ENCODE assay signal across 21 cellular contexts in the genomic region with DNA sequence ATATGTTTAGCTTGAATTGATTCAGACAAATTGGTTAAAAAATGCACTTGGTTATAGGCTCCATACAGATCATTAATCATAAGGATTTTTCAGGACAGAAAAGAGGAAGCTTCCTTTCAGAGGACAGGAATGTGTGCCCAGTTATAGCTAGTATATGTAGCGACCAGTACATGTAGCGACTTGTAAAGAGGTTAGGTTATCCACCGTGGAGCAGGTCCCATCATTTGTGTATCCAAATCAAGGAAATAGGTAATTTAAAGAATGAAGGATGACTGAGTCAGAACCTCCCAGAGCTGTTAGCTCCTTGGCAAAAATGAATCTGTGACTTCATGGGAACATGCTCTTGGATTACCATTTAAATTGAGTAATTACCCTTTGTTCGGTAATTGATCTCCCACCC.
"Had no signal": no experiment of that assay in that cellular context is flagged by ENCODE, and none has a peak within 500 bp of the region (broad histone marks: within the 10 kb centered on the region; RNA-seq: fewer than 3 reads in every experiment).

No MANE protein-coding gene starts in this region.

- H3K27ac ChIP-seq: adrenal gland had no signal

- ATAC-seq: activated T-cell treated with anti-CD3 and anti-CD28 coated beads, Interleukin-2, amount 50 U/mL, for 72 hours; PC-3; T-helper 17 cell had no signal

- DNase-seq: activated CD4-positive, alpha-beta memory T cell treated with anti-CD3 and anti-CD28 coated beads for 36 hours; activated CD4-positive, alpha-beta T cell treated with anti-CD3 and anti-CD28 coated beads, Interleukin-2, amount 10 ng/mL, durations not matched to agents 7 days and 5 days; activated CD4-positive, CD25-positive, alpha-beta regulatory T cell; activated naive CD4-positive, alpha-beta T cell treated with anti-CD3 and anti-CD28 coated beads, Interleukin-2, amount 50 U/mL, for 16 hours; activated naive CD8-positive, alpha-beta T cell treated with anti-CD3 and anti-CD28 coated beads, Interleukin-2, amount 10 ng/mL, durations not matched to agents 7 days and 5 days; activated T-cell treated with anti-CD3 and anti-CD28 coated beads for 4 hours; activated T-cell treated with anti-CD3 and anti-CD28 coated beads, Interleukin-2, amount 50 U/mL, for 72 hours; adrenal gland; anterior cingulate cortex; KG1; NCI-H1092; NCI-H1417; NCI-H1930; NCI-H2171; NCI-H226; NCI-H526 treated with DMSO at 0.1 percent for 48 hours; NK-92 treated with Interleukin-12 subunit alpha and Interleukin-12 subunit beta, amount 100 ng/mL, for 24 hours; PC-3; SIG-M5; T-helper 17 cell; T-helper 9 cell had no signal
